In genomic region chr12:51951843-51952722, GRCh38 we compare ENCODE assay signal across 8 cellular contexts. TPM values are rescaled to one million over a fixed set of nuclear protein-coding genes. Genes with fewer than 3 reads are reported as not detected.
DNase-seq lines count a peak whose midpoint lies in the region; ATAC-seq lines count a peak whose summit lies in the region.

No MANE protein-coding gene starts in this region.

- 0 out of 2 replicates have a peak, but pooled peaks cover 4% of the 10 kb centered on the region for H3K36me3 ChIP-seq in SJSA1
- no peaks in the 10 kb centered on the region for H3K36me3 ChIP-seq in ectodermal cell (ENCODE audit: control insufficient read depth, insufficient read depth, low read length)

- H3K9me3 ChIP-seq in SJSA1 (replicated peaks) (no peaks in the 10 kb centered on the region), ectodermal cell (ENCODE audit: control insufficient read depth, low read length) (no peaks in the 10 kb centered on the region), mononuclear cell (ENCODE audit: low read depth, low read length) (no peaks in the 10 kb centered on the region)

- H3K27me3 ChIP-seq in SJSA1 (replicated peaks) (peaks cover 6% of the 10 kb centered on the region), ectodermal cell (ENCODE audit: control insufficient read depth, insufficient read depth, low read length, poor library complexity, severe bottlenecking) (peaks cover 33% of the 10 kb centered on the region), mononuclear cell (ENCODE audit: insufficient read depth, low read length) (peaks cover 6% of the 10 kb centered on the region)

- ATAC-seq in HG02938 (IDR thresholded peaks at IDR 0.05; ENCODE audit: unreplicated experiment) = no peak

- peaks cover 7% of the 10 kb centered on the region; the same call in 1 of the 2 replicates for H3K4me1 ChIP-seq in SJSA1 (replicated peaks)
- peaks cover 5% of the 10 kb centered on the region for H3K4me1 ChIP-seq in ectodermal cell (ENCODE audit: control insufficient read depth, insufficient read depth, low read length)
- peaks cover 46% of the 10 kb centered on the region for H3K4me1 ChIP-seq in mononuclear cell (ENCODE audit: insufficient read depth, low read length)

- peak overlapping the region; percentile 48; the same call in 1 of the 2 replicates for H3K27ac ChIP-seq in SJSA1
- H3K27ac ChIP-seq in ectodermal cell (ENCODE audit: insufficient read depth, low read depth, low read length, poor library complexity, severe bottlenecking) = peak overlapping the region; percentile 73

- WGBS in ectodermal cell, 2 experiments = 0 to 1% methylated on average over 48 to 50 of the region's 50 CpGs

- H3K4me3 ChIP-seq in SJSA1 (peak overlapping the region; percentile 92), ectodermal cell (ENCODE audit: insufficient read depth, low read depth, low read length) (peak overlapping the region; percentile 90), mononuclear cell (ENCODE audit: low read length) (peak overlapping the region; percentile 79)

- DNase-seq in stimulated activated CD4-positive, alpha-beta T cell treated with anti-CD3 and anti-CD28 coated beads, Interleukin-15, amount 100 ng/mL, for 24 hours = peak; percentile 8
- no peak for DNase-seq in stimulated activated CD4-positive, alpha-beta T cell treated with anti-CD3 and anti-CD28 coated beads, Interleukin-4, amount 100 ng/mL, for 1 hour
- no peak for DNase-seq in SJSA1 (ENCODE audit: low read depth in 1 of 2, low spot score in 2 of 2)
- DNase-seq in ureter (ENCODE audit: low spot score) = peak; percentile 56
- no peak for DNase-seq in NCI-H1092 treated with DMSO at 0.1 percent for 48 hours (lab: John Stamatoyannopoulos, UW)

RNA-seq across cellular contexts. Expression of gene ACVR1B, which starts 0.6 kb away (rescaled TPM):
- 3.3 and 3.8 TPM in 2 replicates for total RNA-seq in SJSA1 (2014; rRNA removed; shearing (Covaris generic))
- polyA plus RNA-seq in ectodermal cell (2013, experiment 1 of 4) = 25.5 TPM
- polyA plus RNA-seq in ectodermal cell (2013, experiment 2 of 4) = 30.7 TPM
- polyA plus RNA-seq in ectodermal cell (2013, experiment 3 of 4) = 19.6 TPM
- polyA plus RNA-seq in ectodermal cell (2013, experiment 4 of 4) = 23.3 TPM
- 11.4 TPM for total RNA-seq in mononuclear cell
- total RNA-seq in ureter = 40.6 TPM

RNA-seq across cellular contexts. Expression of gene ACVRL1, which starts 44.8 kb away (rescaled TPM):
- total RNA-seq in SJSA1 (2014; rRNA removed; shearing (Covaris generic)) = 23.3 and 27.6 TPM in 2 replicates
- polyA plus RNA-seq in ectodermal cell (2013, experiment 1 of 4) = 0.87 TPM
- polyA plus RNA-seq in ectodermal cell (2013, experiment 2 of 4) = 0.28 TPM
- 0.59 TPM for polyA plus RNA-seq in ectodermal cell (2013, experiment 3 of 4)
- polyA plus RNA-seq in ectodermal cell (2013, experiment 4 of 4) = 0.61 TPM
- total RNA-seq in mononuclear cell (0.31 TPM), ureter (46.8 TPM)

RNA-seq across cellular contexts. Expression of gene TAMALIN, which starts 54.7 kb away (rescaled TPM):
- 6.8 and 13.1 TPM in 2 replicates for total RNA-seq in SJSA1 (2014; rRNA removed; shearing (Covaris generic))
- 6.8 TPM for polyA plus RNA-seq in ectodermal cell (2013, experiment 1 of 4)
- 6.3 TPM for polyA plus RNA-seq in ectodermal cell (2013, experiment 2 of 4)
- polyA plus RNA-seq in ectodermal cell (2013, experiment 3 of 4) = 5.3 TPM
- 6.6 TPM for polyA plus RNA-seq in ectodermal cell (2013, experiment 4 of 4)
- total RNA-seq in mononuclear cell = 122 TPM
- 50.7 TPM for total RNA-seq in ureter

Comparison
In these comparisons a context has a peak if more than half of its experiments do, and no peak if none do; other contexts are left out.
1. DNase-seq: peak in stimulated activated CD4-positive, alpha-beta T cell treated with anti-CD3 and anti-CD28 coated beads, Interleukin-15, amount 100 ng/mL, for 24 hours (single experiment) and ureter (single experiment); none in stimulated activated CD4-positive, alpha-beta T cell treated with anti-CD3 and anti-CD28 coated beads, Interleukin-4, amount 100 ng/mL, for 1 hour (single experiment), SJSA1 (0 of 2) and NCI-H1092 treated with DMSO at 0.1 percent for 48 hours (single experiment).
2. RNA of gene ACVRL1, which starts 44.8 kb away (total RNA-seq): 46.8 TPM in ureter (single experiment) and 23.3 to 27.6 TPM in SJSA1; 0.31 TPM in mononuclear cell (single experiment); every median in the first group is over 10 times any median in the second.
3. Peak in every context shown above with its lines, with median percentiles within 50 percentile points of each other: H3K4me3 ChIP-seq.